Comparison of ENCODE assay signal across 1 cellular context in the genomic region with DNA sequence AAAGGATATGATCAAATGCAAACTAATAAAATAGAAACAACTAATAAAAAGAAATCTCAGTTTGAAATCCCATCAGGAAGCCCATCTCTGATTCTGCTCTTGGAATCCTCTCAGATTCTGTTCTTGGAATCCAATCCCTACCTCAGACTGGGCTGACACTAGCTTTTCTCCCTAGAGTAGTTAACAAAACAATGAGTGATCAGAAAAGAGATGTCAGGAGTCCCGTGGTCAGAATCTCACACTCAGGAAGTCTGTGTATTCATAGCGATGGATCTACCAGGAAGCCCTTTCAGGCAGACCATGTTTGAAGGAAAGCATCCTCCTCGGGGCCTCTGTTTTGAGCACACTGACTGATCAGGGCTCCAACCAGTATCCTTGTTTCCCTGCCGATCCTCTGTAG.
TF ChIP-seq lines count a peak whose summit lies in the region.

No MANE protein-coding gene starts in this region.

TF ChIP-seq in H1, 55 proteins besides CTCF, POLR2A, EP300 and RAD21:
- no peak for TF ChIP-seq BACH1 (IDR thresholded peaks at IDR 0.05; ENCODE audit: low read length)
- no peak for TF ChIP-seq PHF8 (conservative IDR thresholded peaks at IDR 0.05; ENCODE audit: low read depth, low read length)
- TF ChIP-seq ASH2L (IDR thresholded peaks at IDR 0.05; ENCODE audit: low read length): no peak
- TF ChIP-seq HDAC2 (IDR thresholded peaks at IDR 0.05; ENCODE audit: borderline replicate concordance in 1 of 2, low read depth in 2 of 2, low read length in 2 of 2): peak in 1 of 2 experiments; percentile 18; a peak in 1 of 4 replicates
- 0 out of 2 replicates have a peak, but pooled peaks have one; percentile 27 for TF ChIP-seq KDM1A (IDR thresholded peaks at IDR 0.05; ENCODE audit: borderline replicate concordance, low read length)
